8 cellular contexts compared by ENCODE assay signal in genomic region chr17:17300624-17301568, GRCh38. TPM values are rescaled to one million over a fixed set of nuclear protein-coding genes. Genes with fewer than 3 reads are reported as not detected.
DNase-seq lines count a peak whose midpoint lies in the region; TF ChIP-seq lines count a peak whose summit lies in the region.

No MANE protein-coding gene starts in this region.

- H3K9ac ChIP-seq in stomach smooth muscle (ENCODE audit: low read length in 2 of 2), result peak overlapping the region in 1 of 2 donors; percentile 28

- POLR2A ChIA-PET in activated CD4-positive, alpha-beta memory T cell treated with anti-CD3 and anti-CD28 coated beads, Interleukin-2, amount 10 ng/mL, durations not matched to agents 7 days and 5 days (lab: Charles Lee), result interaction anchor here (1.4 to 2.4 kb wide), 3 partner anchors 20 to 312 kb away, joined by 4 to 16 read pairs (median 5); partner anchors contain the start of genes COPS3 and FLCN

- H3K4me3 ChIP-seq in epithelial cell of esophagus (ENCODE audit: low read length) (no peak overlapping the region), muscle layer of duodenum (ENCODE audit: low read depth in 1 of 2, low read length in 2 of 2) (peak overlapping the region; percentile 33 to 56), stomach smooth muscle (ENCODE audit: low read length in 2 of 2) (peak overlapping the region; percentile 11 to 68), WERI-Rb-1 (ENCODE audit: low read depth, low read length) (no peak overlapping the region)

- H3K36me3 Mint-ChIP-seq in activated CD4-positive, alpha-beta memory T cell treated with anti-CD3 and anti-CD28 coated beads, Interleukin-2, amount 10 ng/mL, durations not matched to agents 7 days and 5 days (ENCODE audit: low read depth), result no peaks in the 10 kb centered on the region

- no peaks in the 10 kb centered on the region for H3K36me3 ChIP-seq in muscle layer of duodenum (ENCODE audit: control insufficient read depth in 1 of 2, insufficient read depth in 2 of 2, low read length in 2 of 2)
- no peaks in the 10 kb centered on the region for H3K36me3 ChIP-seq in stomach smooth muscle (ENCODE audit: control insufficient read depth in 2 of 2, insufficient read depth in 2 of 2, low read length in 2 of 2)
- no peaks in the 10 kb centered on the region for H3K36me3 ChIP-seq in WERI-Rb-1

- peaks cover 49% of the 10 kb centered on the region for H3K4me1 Mint-ChIP-seq in activated CD4-positive, alpha-beta memory T cell treated with anti-CD3 and anti-CD28 coated beads, Interleukin-2, amount 10 ng/mL, durations not matched to agents 7 days and 5 days

- no peak overlapping the region for H3K27ac ChIP-seq in muscle layer of duodenum (ENCODE audit: low read length)
- H3K27ac ChIP-seq in stomach smooth muscle (ENCODE audit: low read length), result peak overlapping the region; percentile 37
- H3K27ac ChIP-seq in WERI-Rb-1, result no peak overlapping the region

- no peaks in the 10 kb centered on the region for H3K27me3 ChIP-seq in muscle layer of duodenum (ENCODE audit: low read depth, low read length)
- no peaks in the 10 kb centered on the region for H3K27me3 ChIP-seq in stomach smooth muscle (ENCODE audit: control insufficient read depth in 1 of 2, insufficient read depth in 2 of 2, low read length in 2 of 2)
- no peaks in the 10 kb centered on the region for H3K27me3 ChIP-seq in WERI-Rb-1 (ENCODE audit: insufficient read depth, low read depth, severe bottlenecking)

- peaks cover 0 to 16% of the 10 kb centered on the region in 2 donors for H3K4me1 ChIP-seq in muscle layer of duodenum (ENCODE audit: control insufficient read depth in 1 of 2, insufficient read depth in 2 of 2, low read length in 2 of 2)
- H3K4me1 ChIP-seq in stomach smooth muscle (ENCODE audit: control insufficient read depth, insufficient read depth, low read length), result peaks cover 18% of the 10 kb centered on the region

- CTCF ChIA-PET in activated CD4-positive, alpha-beta memory T cell treated with anti-CD3 and anti-CD28 coated beads, Interleukin-2, amount 10 ng/mL, durations not matched to agents 7 days and 5 days (lab: Charles Lee), result interaction anchor here (0.6 to 1.0 kb wide), 3 partner anchors 11 to 31 kb away, joined by 3 to 5 read pairs (median 3); no protein-coding TSS in a partner anchor

- no peaks in the 10 kb centered on the region for H3K9me3 ChIP-seq in muscle layer of duodenum (ENCODE audit: control insufficient read depth in 1 of 2, low read length in 2 of 2)
- H3K9me3 ChIP-seq in stomach smooth muscle (ENCODE audit: control insufficient read depth in 2 of 2, low read length in 2 of 2), result no peaks in the 10 kb centered on the region
- H3K9me3 ChIP-seq in WERI-Rb-1 (ENCODE audit: severe bottlenecking), result no peaks in the 10 kb centered on the region

- peaks cover 2% of the 10 kb centered on the region for H3K27me3 Mint-ChIP-seq in activated CD4-positive, alpha-beta memory T cell treated with anti-CD3 and anti-CD28 coated beads, Interleukin-2, amount 10 ng/mL, durations not matched to agents 7 days and 5 days

- TF ChIP-seq CTCF in epithelial cell of esophagus (IDR thresholded peaks at IDR 0.05; ENCODE audit: insufficient read depth, low read depth, low read length, missing control alignments) (no peak), WERI-Rb-1 (IDR thresholded peaks at IDR 0.05; ENCODE audit: low read depth, low read length) (no peak)

- H3K27ac Mint-ChIP-seq in activated CD4-positive, alpha-beta memory T cell treated with anti-CD3 and anti-CD28 coated beads, Interleukin-2, amount 10 ng/mL, durations not matched to agents 7 days and 5 days, result no peak overlapping the region

- H3K4me3 Mint-ChIP-seq in activated CD4-positive, alpha-beta memory T cell treated with anti-CD3 and anti-CD28 coated beads, Interleukin-2, amount 10 ng/mL, durations not matched to agents 7 days and 5 days, result peak overlapping the region; percentile 47

- DNase-seq in COLO668 (lab: John Stamatoyannopoulos, UW; ENCODE audit: unreplicated experiment), result peak; percentile 48
- DNase-seq in KBM-7, result peak; percentile 80
- DNase-seq in activated CD4-positive, alpha-beta memory T cell treated with anti-CD3 and anti-CD28 coated beads, Interleukin-2, amount 10 ng/mL, durations not matched to agents 7 days and 5 days, result peak; percentile 55
- DNase-seq in epithelial cell of esophagus (ENCODE audit: low read depth), result peak; percentile 60
- DNase-seq in WERI-Rb-1, result no peak
- no peak for DNase-seq in NCI-H345 treated with DMSO at 0.1 percent for 48 hours (lab: John Stamatoyannopoulos, UW; ENCODE audit: unreplicated experiment)

- in situ Hi-C loops in KBM-7 (cut with MboI; ENCODE audit: low pct_unique_long_range_greater_than_20kb, low sequenced_read_pairs), result loop anchor here (25.0 kb wide), 1 partner anchor 289 kb away; no protein-coding TSS in a partner anchor

- H3K9me3 Mint-ChIP-seq in activated CD4-positive, alpha-beta memory T cell treated with anti-CD3 and anti-CD28 coated beads, Interleukin-2, amount 10 ng/mL, durations not matched to agents 7 days and 5 days, result no peaks in the 10 kb centered on the region

RNA-seq across cellular contexts. Expression of gene NT5M, which starts 2.3 kb away (rescaled TPM):
- total RNA-seq in activated CD4-positive, alpha-beta memory T cell treated with anti-CD3 and anti-CD28 coated beads, Interleukin-2, amount 10 ng/mL, durations not matched to agents 7 days and 5 days, result 1 to 10 TPM; 8.4 to 9.7 TPM

RNA-seq across cellular contexts. Expression of gene COPS3, which starts 19.9 kb away (rescaled TPM):
- 100 to 1,000 TPM in 1 of 2 experiments, 10 to 100 TPM in 1; 99.9 to 109 TPM for total RNA-seq in activated CD4-positive, alpha-beta memory T cell treated with anti-CD3 and anti-CD28 coated beads, Interleukin-2, amount 10 ng/mL, durations not matched to agents 7 days and 5 days

Comparison
In these comparisons a context has a peak if more than half of its experiments do, and no peak if none do; other contexts are left out.
1. DNase-seq: peak in COLO668 (single experiment), KBM-7 (single experiment), activated CD4-positive, alpha-beta memory T cell treated with anti-CD3 and anti-CD28 coated beads, Interleukin-2, amount 10 ng/mL, durations not matched to agents 7 days and 5 days (single experiment) and epithelial cell of esophagus (single experiment); none in WERI-Rb-1 (single experiment) and NCI-H345 treated with DMSO at 0.1 percent for 48 hours (single experiment).
2. H3K4me3 ChIP-seq: peak in muscle layer of duodenum (2 of 2) and stomach smooth muscle (2 of 2); none in epithelial cell of esophagus (single experiment) and WERI-Rb-1 (single experiment).